ENCODE assay signal across 16 cellular contexts in genomic region chr7:9939171-9939570, GRCh38.
DNase-seq lines count a peak whose midpoint lies in the region; ATAC-seq and TF ChIP-seq lines count a peak whose summit lies in the region.
"Had no signal": no experiment of that assay in that cellular context is flagged by ENCODE, and none has a peak within 500 bp of the region (broad histone marks: within the 10 kb centered on the region; RNA-seq: fewer than 3 reads in every experiment).

No MANE protein-coding gene starts in this region.

- H3K36me3 ChIP-seq in Loucy (ENCODE audit: insufficient read depth, low read length) (no peaks in the 10 kb centered on the region), iPS-20b (ENCODE audit: insufficient read depth, low read depth, low read length) (no peaks in the 10 kb centered on the region)
- H3K36me3 ChIP-seq: BLaER1, SJCRH30 had no signal

- H3K9ac ChIP-seq in Loucy (ENCODE audit: low read depth, low read length, poor library complexity, severe bottlenecking) (peak overlapping the region; percentile 11), iPS-20b (ENCODE audit: low read depth, low read length) (peak overlapping the region; percentile 10; the same call in 1 of the 2 replicates)
- H3K9ac ChIP-seq: BLaER1 had no signal

- DNase-seq in astrocyte of the spinal cord (ENCODE audit: low read depth, low spot score) (peak; percentile 17), NCI-H2107 treated with DMSO at 0.1 percent for 48 hours (lab: John Stamatoyannopoulos, UW; ENCODE audit: unreplicated experiment) (no peak), AG20443 (ENCODE audit: low spot score) (no peak)
- DNase-seq: CD8-positive, alpha-beta memory T cell; HCEC 1CT; NCI-H1417 treated with DMSO at 0.1 percent for 48 hours; NCI-H2029; NCI-H510A; SJCRH30; SW 1271 had no signal

- peak overlapping the region; percentile 26 for H3K4me3 ChIP-seq in Loucy (ENCODE audit: low read length, poor library complexity, severe bottlenecking)
- H3K4me3 ChIP-seq in astrocyte of the spinal cord (ENCODE audit: low read depth, low read length) = no peak overlapping the region
- H3K4me3 ChIP-seq in iPS-20b (ENCODE audit: low read length) = no peak overlapping the region
- H3K4me3 ChIP-seq: BLaER1, SJCRH30 had no signal

- ATAC-seq in GM21390 (IDR thresholded peaks at IDR 0.05; ENCODE audit: unreplicated experiment) = no peak
- ATAC-seq in HG03460 (IDR thresholded peaks at IDR 0.05; ENCODE audit: unreplicated experiment) = no peak

- peak overlapping the region; percentile 34; the same call in 1 of the 2 replicates for H2AFZ ChIP-seq in Loucy (ENCODE audit: low read length)

- no peaks in the 10 kb centered on the region for H3K9me2 ChIP-seq in Loucy (replicated peaks; ENCODE audit: low read depth, low read length)

- no peaks in the 10 kb centered on the region for H3K27me3 ChIP-seq in Loucy (ENCODE audit: insufficient read depth, low read length, poor library complexity, severe bottlenecking)
- no peaks in the 10 kb centered on the region for H3K27me3 ChIP-seq in iPS-20b (ENCODE audit: insufficient read depth, low read length)
- H3K27me3 ChIP-seq: BLaER1, SJCRH30 had no signal

- in situ Hi-C loops in astrocyte of the spinal cord (cut with HindIII; ENCODE audit: low sequenced_read_pairs) = no loop called here

- peaks cover 29% of the 10 kb centered on the region for H3K4me1 ChIP-seq in Loucy (ENCODE audit: insufficient read depth, low read length, poor library complexity, severe bottlenecking)
- peaks cover 28% of the 10 kb centered on the region for H3K4me1 ChIP-seq in iPS-20b (ENCODE audit: insufficient read depth, low read length)
- H3K4me1 ChIP-seq: BLaER1 had no signal

- peak overlapping the region; percentile 80 for H3K4me2 ChIP-seq in Loucy (ENCODE audit: low read depth, low read length, poor library complexity, severe bottlenecking)
- H3K4me2 ChIP-seq: BLaER1 had no signal

- H3F3A ChIP-seq in Loucy (ENCODE audit: low read depth) = no peaks in the 10 kb centered on the region

- H3K79me2 ChIP-seq in Loucy (ENCODE audit: insufficient read depth, low read length) = no peaks in the 10 kb centered on the region

- peaks cover 7% of the 10 kb centered on the region; the same call in 1 of the 2 replicates for H3K9me3 ChIP-seq in Loucy (ENCODE audit: insufficient read depth, low read depth, low read length)
- H3K9me3 ChIP-seq in iPS-20b (ENCODE audit: insufficient read depth, low read depth, low read length) = no peaks in the 10 kb centered on the region
- H3K9me3 ChIP-seq: BLaER1 had no signal

- TF ChIP-seq CTCF in Loucy (conservative IDR thresholded peaks at IDR 0.05; ENCODE audit: low read length) (no peak), astrocyte of the spinal cord (IDR thresholded peaks at IDR 0.05; ENCODE audit: low read depth, low read length) (no peak)

- peak overlapping the region; percentile 45 for H3K27ac ChIP-seq in iPS-20b (ENCODE audit: low read length)
- H3K27ac ChIP-seq: BLaER1, HL-60, SJCRH30 had no signal

- no peaks in the 10 kb centered on the region for H4K20me1 ChIP-seq in Loucy (ENCODE audit: insufficient read depth, low read length, poor library complexity, severe bottlenecking)
- H4K20me1 ChIP-seq: BLaER1 had no signal
